Comparison of ENCODE assay signal across 31 cellular contexts in genomic region chr13:27679896-27680295, GRCh38.
"Had no signal": no experiment of that assay in that cellular context is flagged by ENCODE, and none has a peak within 500 bp of the region (broad histone marks: within the 10 kb centered on the region; RNA-seq: fewer than 3 reads in every experiment).

No MANE protein-coding gene starts in this region.

- H3K4me2 ChIP-seq: smooth muscle cell had no signal

- H3K4me3 ChIP-seq: body of pancreas, cardiac muscle cell, colonic mucosa, left ventricle myocardium inferior, lung, mucosa of descending colon, right atrium auricular region, smooth muscle cell, stomach, thyroid gland, upper lobe of left lung, vagina had no signal

- H3K9me3 ChIP-seq: body of pancreas, colonic mucosa, mucosa of descending colon, thyroid gland, upper lobe of left lung, vagina had no signal

- ATAC-seq: activated CD4-positive, CD25-positive, alpha-beta regulatory T cell treated with anti-CD3 and anti-CD28 coated beads, Interleukin-2, amount 50 U/mL, for 24 hours; activated naive CD8-positive, alpha-beta T cell treated with anti-CD3 and anti-CD28 coated beads, Interleukin-2, amount 50 U/mL, for 24 hours; body of pancreas; mucosa of descending colon; stimulated activated naive B cell treated with anti-CD40 and anti-IgM and Interleukin-4, amounts not matched to agents 10 μg/mL and 1 μg/mL and 100 μg/mL, for 72 hours had no signal

- H3K4me3 Mint-ChIP-seq: activated CD4-positive, alpha-beta memory T cell treated with anti-CD3 and anti-CD28 coated beads, Interleukin-2, amount 10 ng/mL, durations not matched to agents 7 days and 5 days; activated naive CD4-positive, alpha-beta T cell treated with anti-CD3 and anti-CD28 coated beads, Interleukin-2, amount 50 U/mL, for 24 hours; activated naive CD8-positive, alpha-beta T cell treated with anti-CD3 and anti-CD28 coated beads, Interleukin-2, amount 50 U/mL, for 24 hours; activated T-cell treated with anti-CD3 and anti-CD28 coated beads, Interleukin-2, amount 50 U/mL, for 24 hours; natural killer cell treated with Interleukin-12 subunit alpha and Interleukin-12 subunit beta and Interleukin-15 and Interleukin-18, amount 100 ng/mL, for 72 hours; stimulated activated naive B cell treated with anti-CD40 and anti-IgM and Interleukin-4, amounts not matched to agents 10 μg/mL and 1 μg/mL and 100 μg/mL, for 72 hours had no signal

- H3K36me3 ChIP-seq: cardiac muscle cell, colonic mucosa, left ventricle myocardium inferior, right atrium auricular region, stomach, thyroid gland, upper lobe of left lung, vagina, WERI-Rb-1 had no signal

- H3K4me1 Mint-ChIP-seq: activated CD4-positive, alpha-beta memory T cell treated with anti-CD3 and anti-CD28 coated beads, Interleukin-2, amount 10 ng/mL, durations not matched to agents 7 days and 5 days; activated naive CD4-positive, alpha-beta T cell treated with anti-CD3 and anti-CD28 coated beads, Interleukin-2, amount 50 U/mL, for 24 hours; activated naive CD8-positive, alpha-beta T cell treated with anti-CD3 and anti-CD28 coated beads, Interleukin-2, amount 50 U/mL, for 24 hours; stimulated activated naive B cell treated with anti-CD40 and anti-IgM and Interleukin-4, amounts not matched to agents 10 μg/mL and 1 μg/mL and 100 μg/mL, for 72 hours had no signal

- DNase-seq: activated CD4-positive, alpha-beta memory T cell treated with anti-CD3 and anti-CD28 coated beads, Interleukin-2, amount 10 ng/mL, durations not matched to agents 7 days and 5 days; activated CD4-positive, alpha-beta T cell treated with anti-CD3 and anti-CD28 coated beads for 48 hours; activated CD8-positive, alpha-beta memory T cell treated with anti-CD3 and anti-CD28 coated beads, Interleukin-2, amount 50 U/mL, for 48 hours; activated naive CD8-positive, alpha-beta T cell treated with anti-CD3 and anti-CD28 coated beads, Interleukin-2, amount 50 U/mL, for 24 hours; activated T-cell treated with anti-CD3 and anti-CD28 coated beads, Interleukin-2, amount 50 U/mL, for 24 hours; aorta; body of pancreas; cerebellar nuclear complex; colonic mucosa; effector CD8-positive, alpha-beta T cell; kidney glomerular epithelial cell; left ventricle myocardium inferior; mucosa of descending colon; stimulated activated CD4-positive, alpha-beta T cell treated with anti-CD3 and anti-CD28 coated beads, Interleukin-1b, Interleukin-23, amount 100 ng/mL, for 48 hours; stimulated activated CD4-positive, alpha-beta T cell treated with anti-CD3 and anti-CD28 coated beads, Interleukin-4, amount 100 ng/mL, for 4 hours; stimulated activated CD8-positive, alpha-beta memory T cell treated with anti-CD3 and anti-CD28 coated beads, Interleukin-4, amount 100 ng/mL, for 48 hours; stimulated activated naive B cell treated with anti-CD40 and anti-IgM and Interleukin-4, amounts not matched to agents 10 μg/mL and 1 μg/mL and 100 μg/mL, for 72 hours; stomach; T-helper 2 cell; thyroid gland; upper lobe of left lung; WERI-Rb-1 had no signal

- H3K36me3 Mint-ChIP-seq: activated naive CD4-positive, alpha-beta T cell treated with anti-CD3 and anti-CD28 coated beads, Interleukin-2, amount 50 U/mL, for 24 hours; stimulated activated naive B cell treated with anti-CD40 and anti-IgM and Interleukin-4, amounts not matched to agents 10 μg/mL and 1 μg/mL and 100 μg/mL, for 72 hours had no signal

- H3K27ac ChIP-seq: body of pancreas, cardiac muscle cell, colonic mucosa, left ventricle myocardium inferior, right atrium auricular region, stomach, thyroid gland, upper lobe of left lung, vagina, WERI-Rb-1 had no signal

- H3K27ac Mint-ChIP-seq: activated CD4-positive, alpha-beta memory T cell treated with anti-CD3 and anti-CD28 coated beads, Interleukin-2, amount 10 ng/mL, durations not matched to agents 7 days and 5 days; activated naive CD4-positive, alpha-beta T cell treated with anti-CD3 and anti-CD28 coated beads, Interleukin-2, amount 50 U/mL, for 24 hours; activated naive CD8-positive, alpha-beta T cell treated with anti-CD3 and anti-CD28 coated beads, Interleukin-2, amount 50 U/mL, for 24 hours; activated T-cell treated with anti-CD3 and anti-CD28 coated beads, Interleukin-2, amount 50 U/mL, for 24 hours; activated T-helper 2 cell treated with anti-CD3 and anti-CD28 coated beads, Interferon-gamma antibody, Interleukin-2, Interleukin-4, amounts not matched to agents 10 μg/mL and 5 μg/mL and 100 μg/mL, durations not matched to agents 14 hours and 24 hours and 36 hours; natural killer cell treated with Interleukin-12 subunit alpha and Interleukin-12 subunit beta and Interleukin-15 and Interleukin-18, amount 100 ng/mL, for 72 hours; stimulated activated naive B cell treated with anti-CD40 and anti-IgM and Interleukin-4, amounts not matched to agents 10 μg/mL and 1 μg/mL and 100 μg/mL, for 72 hours had no signal

- H3K27me3 ChIP-seq: body of pancreas, colonic mucosa, right atrium auricular region, stomach, thyroid gland, upper lobe of left lung, vagina had no signal

- H3K4me1 ChIP-seq: body of pancreas, colonic mucosa, left ventricle myocardium inferior, right atrium auricular region, thyroid gland, upper lobe of left lung, vagina had no signal

- H3K9me3 Mint-ChIP-seq: activated CD4-positive, alpha-beta memory T cell treated with anti-CD3 and anti-CD28 coated beads, Interleukin-2, amount 10 ng/mL, durations not matched to agents 7 days and 5 days; activated naive CD4-positive, alpha-beta T cell treated with anti-CD3 and anti-CD28 coated beads, Interleukin-2, amount 50 U/mL, for 24 hours; activated naive CD8-positive, alpha-beta T cell treated with anti-CD3 and anti-CD28 coated beads, Interleukin-2, amount 50 U/mL, for 24 hours; activated T-cell treated with anti-CD3 and anti-CD28 coated beads, Interleukin-2, amount 50 U/mL, for 24 hours; activated T-helper 2 cell treated with anti-CD3 and anti-CD28 coated beads, Interferon-gamma antibody, Interleukin-2, Interleukin-4, amounts not matched to agents 10 μg/mL and 5 μg/mL and 100 μg/mL, durations not matched to agents 14 hours and 24 hours and 36 hours; natural killer cell treated with Interleukin-12 subunit alpha and Interleukin-12 subunit beta and Interleukin-15 and Interleukin-18, amount 100 ng/mL, for 72 hours; stimulated activated naive B cell treated with anti-CD40 and anti-IgM and Interleukin-4, amounts not matched to agents 10 μg/mL and 1 μg/mL and 100 μg/mL, for 72 hours had no signal
